ENCODE assay signal across 15 cellular contexts in the genomic region with DNA sequence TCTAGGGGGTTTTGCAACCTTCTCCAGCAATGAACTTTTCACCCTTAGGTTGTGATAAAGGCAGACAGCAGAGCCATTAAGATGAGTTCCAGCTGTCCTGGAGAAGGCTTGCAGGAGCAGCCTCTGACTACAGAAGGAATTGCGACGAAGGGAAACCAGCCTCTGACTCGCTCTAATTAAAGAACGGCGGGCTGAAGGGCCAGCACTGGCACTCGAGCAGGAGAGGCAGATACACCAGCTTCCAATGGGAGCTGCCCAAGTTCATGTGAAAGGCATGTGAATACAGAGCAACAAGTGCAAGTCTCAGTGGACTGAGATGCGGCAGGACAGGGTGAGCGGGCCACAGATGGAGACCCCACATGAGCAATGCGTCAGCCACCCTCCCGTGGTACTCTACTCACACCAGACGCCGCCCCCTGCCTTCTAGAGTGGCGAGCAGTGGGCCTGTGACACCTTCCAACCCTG. TPM values are rescaled to one million over a fixed set of nuclear protein-coding genes. Genes with fewer than 3 reads are reported as not detected.
A peak's percentile ranks its signal among the peaks of the same experiment; 100 is the strongest.
DNase-seq lines count a peak whose midpoint lies in the region; ATAC-seq and TF ChIP-seq lines count a peak whose summit lies in the region.
"Had no signal": no experiment of that assay in that cellular context is flagged by ENCODE, and none has a peak within 500 bp of the region (broad histone marks: within the 10 kb centered on the region; RNA-seq: fewer than 3 reads in every experiment).

No MANE protein-coding gene starts in this region.

- no peaks in the 10 kb centered on the region for H3K4me1 ChIP-seq in CD8-positive, alpha-beta T cell (ENCODE audit: insufficient read depth, low read length)
- H3K4me1 ChIP-seq in gastroesophageal sphincter (peaks cover 0 to 31% (median 0%) of the 10 kb centered on the region in 3 donors), ovary (ENCODE audit: insufficient read depth) (peaks cover 17% of the 10 kb centered on the region)

- peak overlapping the region; percentile 35 for H3K27ac Mint-ChIP-seq in CD8-positive, alpha-beta T cell
- H3K27ac Mint-ChIP-seq in WTC11, result peak overlapping the region; percentile 91
- H3K27ac Mint-ChIP-seq in endothelial cell (ENCODE audit: unreplicated experiment), result no peak overlapping the region

- no peak for TF ChIP-seq EP300 in gastroesophageal sphincter (IDR thresholded peaks at IDR 0.05)
- no peak for TF ChIP-seq EP300 in ovary (IDR thresholded peaks at IDR 0.05)

- no peak overlapping the region for H3K4me3 ChIP-seq in CD8-positive, alpha-beta T cell (ENCODE audit: low read depth, low read length)
- H3K4me3 ChIP-seq in gastroesophageal sphincter, result no peak overlapping the region
- no peak overlapping the region for H3K4me3 ChIP-seq in ovary
- H3K4me3 ChIP-seq: BLaER1 treated with 17β-estradiol and CSF1 and Interleukin-3, amounts not matched to agents 10 nM and 100 nM; lung; pancreas had no signal

- 42 to 48% methylated on average over 3 to 6 of the region's 13 CpGs for WGBS in gastroesophageal sphincter (ENCODE audit: low coverage in 1 of 2), 2 donors
- 18 to 43% (median 23%) methylated on average over 13 of the region's 13 CpGs for WGBS in ovary, 3 donors

- H3K27me3 ChIP-seq in CD8-positive, alpha-beta T cell (ENCODE audit: insufficient read depth, low read length), result no peaks in the 10 kb centered on the region
- H3K27me3 ChIP-seq in gastroesophageal sphincter, result no peaks in the 10 kb centered on the region
- H3K27me3 ChIP-seq in ovary, result no peaks in the 10 kb centered on the region
- H3K27me3 ChIP-seq: BLaER1 treated with 17β-estradiol and CSF1 and Interleukin-3, amounts not matched to agents 10 nM and 100 nM; pancreas had no signal

- peaks cover 81% of the 10 kb centered on the region for H3K36me3 ChIP-seq in CD8-positive, alpha-beta T cell (ENCODE audit: insufficient read depth, low read length)
- peaks cover 0 to 93% of the 10 kb centered on the region in 2 donors for H3K36me3 ChIP-seq in gastroesophageal sphincter
- no peaks in the 10 kb centered on the region for H3K36me3 ChIP-seq in ovary

- no peaks in the 10 kb centered on the region for H3K9me3 ChIP-seq in CD8-positive, alpha-beta T cell (ENCODE audit: low read length)
- no peaks in the 10 kb centered on the region for H3K9me3 ChIP-seq in gastroesophageal sphincter
- no peaks in the 10 kb centered on the region for H3K9me3 ChIP-seq in ovary
- H3K9me3 ChIP-seq: BLaER1 treated with 17β-estradiol and CSF1 and Interleukin-3, amounts not matched to agents 10 nM and 100 nM; pancreas had no signal

- DNase-seq in CD8-positive, alpha-beta T cell, result no peak
- DNase-seq in WTC11 (ENCODE audit: low spot score), result no peak
- peak; percentile 53 to 71 (median 63) for DNase-seq in ovary
- no peak for DNase-seq in SIG-M5 treated with dmso at 0.1 percent for 504 hours (lab: John Stamatoyannopoulos, UW; ENCODE audit: unreplicated experiment)
- DNase-seq in retina, result no peak
- DNase-seq in endothelial cell (ENCODE audit: low spot score), result no peak
- DNase-seq: NCI-H510A, pancreas had no signal

- H3K4me3 Mint-ChIP-seq in CD8-positive, alpha-beta T cell, result no peak overlapping the region
- no peak overlapping the region for H3K4me3 Mint-ChIP-seq in WTC11
- no peak overlapping the region for H3K4me3 Mint-ChIP-seq in endothelial cell (ENCODE audit: unreplicated experiment)
- H3K4me3 Mint-ChIP-seq: activated naive CD8-positive, alpha-beta T cell had no signal

- intact Hi-C loops in CD8-positive, alpha-beta T cell (cut with DNase I, micrococcal nuclease), result loop anchor here in 1 of 2 experiments (10.0 kb wide), 1 partner anchor 181 kb away; no protein-coding TSS in a partner anchor
- intact Hi-C loops in ovary (cut with DNase I), result loop anchor here in 2 of 4 donors (5.0 to 10.0 kb wide), 2 partner anchors 181 to 183 kb away; no protein-coding TSS in a partner anchor

- no peak for TF ChIP-seq CTCF in CD8-positive, alpha-beta T cell (IDR thresholded peaks at IDR 0.05)
- TF ChIP-seq CTCF in WTC11 (IDR thresholded peaks at IDR 0.05) (no peak), gastroesophageal sphincter (IDR thresholded peaks at IDR 0.05) (no peak), ovary (IDR thresholded peaks at IDR 0.05) (no peak), endothelial cell (IDR thresholded peaks at IDR 0.05; ENCODE audit: unreplicated experiment) (no peak)

- CTCF ChIA-PET in CD8-positive, alpha-beta T cell (lab: Charles Lee), result interaction anchor here (2.0 kb wide), 1 partner anchor 17 kb away, joined by 8 read pairs; no protein-coding TSS in a partner anchor
- CTCF ChIA-PET in WTC11 (lab: Charles Lee), result interaction anchor here (0.7 to 1.0 kb wide), 2 partner anchors 16 to 53 kb away, joined by 5 read pairs; a partner anchor contains a TSS

- no peak for ATAC-seq in CD8-positive, alpha-beta T cell
- no peak for ATAC-seq in WTC11
- ATAC-seq in gastroesophageal sphincter, result peak; percentile 47
- ATAC-seq in GM21619 (IDR thresholded peaks at IDR 0.05; ENCODE audit: unreplicated experiment), result no peak
- ATAC-seq: pancreas had no signal

- no peak overlapping the region for H3K27ac ChIP-seq in CD8-positive, alpha-beta T cell (ENCODE audit: low read depth, low read length)
- H3K27ac ChIP-seq in gastroesophageal sphincter (peak overlapping the region in 3 of 4 donors; percentile 38 to 72 (median 64)), ovary (peak overlapping the region in 1 of 2 donors; percentile 71)
- H3K27ac ChIP-seq: BLaER1 treated with 17β-estradiol and CSF1 and Interleukin-3, amounts not matched to agents 10 nM and 100 nM; pancreas had no signal

- no peaks in the 10 kb centered on the region for H3K27me3 Mint-ChIP-seq in CD8-positive, alpha-beta T cell (ENCODE audit: low read depth)
- H3K27me3 Mint-ChIP-seq in WTC11 (ENCODE audit: low read depth) (no peaks in the 10 kb centered on the region), endothelial cell (ENCODE audit: unreplicated experiment) (peaks cover 3% of the 10 kb centered on the region)
- H3K27me3 Mint-ChIP-seq: activated naive CD8-positive, alpha-beta T cell had no signal

- TF ChIP-seq POLR2A in gastroesophageal sphincter (IDR thresholded peaks at IDR 0.05) (no peak), ovary (IDR thresholded peaks at IDR 0.05) (no peak)

- H3K4me1 Mint-ChIP-seq in CD8-positive, alpha-beta T cell (ENCODE audit: low read depth), result peaks cover 13% of the 10 kb centered on the region
- H3K4me1 Mint-ChIP-seq in WTC11, result peaks cover 65% of the 10 kb centered on the region
- peaks cover 6% of the 10 kb centered on the region for H3K4me1 Mint-ChIP-seq in endothelial cell (ENCODE audit: unreplicated experiment)

- POLR2A ChIA-PET in CD8-positive, alpha-beta T cell (lab: Charles Lee), result no interaction called here
- POLR2A ChIA-PET in WTC11 (lab: Charles Lee), result no interaction called here

- no peaks in the 10 kb centered on the region for H3K9me3 Mint-ChIP-seq in CD8-positive, alpha-beta T cell
- no peaks in the 10 kb centered on the region for H3K9me3 Mint-ChIP-seq in WTC11
- no peaks in the 10 kb centered on the region for H3K9me3 Mint-ChIP-seq in endothelial cell (ENCODE audit: unreplicated experiment)

- H3K36me3 Mint-ChIP-seq in CD8-positive, alpha-beta T cell, result peaks cover 92% of the 10 kb centered on the region
- H3K36me3 Mint-ChIP-seq in WTC11 (peaks cover 92% of the 10 kb centered on the region), endothelial cell (ENCODE audit: low read depth, unreplicated experiment) (peaks cover 56% of the 10 kb centered on the region)
- H3K36me3 Mint-ChIP-seq: activated naive CD8-positive, alpha-beta T cell had no signal

TF ChIP-seq in WTC11, 78 proteins besides CTCF, POLR2A, EP300 and RAD21:
- TF ChIP-seq, protein P1, sequence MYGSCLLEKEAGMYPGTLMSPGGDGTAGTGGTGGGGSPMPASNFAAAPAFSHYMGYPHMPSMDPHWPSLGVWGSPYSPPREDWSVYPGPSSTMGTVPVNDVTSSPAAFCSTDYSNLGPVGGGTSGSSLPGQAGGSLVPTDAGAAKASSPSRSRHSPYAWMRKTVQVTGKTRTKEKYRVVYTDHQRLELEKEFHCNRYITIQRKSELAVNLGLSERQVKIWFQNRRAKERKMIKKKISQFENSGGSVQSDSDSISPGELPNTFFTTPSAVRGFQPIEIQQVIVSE (CRISPR knock-in tag; IDR thresholded peaks at IDR 0.05; ENCODE audit: borderline replicate concordance), result no peak
- peak; percentile 90 for TF ChIP-seq ZNF121 (CRISPR knock-in tag; IDR thresholded peaks at IDR 0.05)

RNA-seq across cellular contexts. Expression of a gene that starts 15.7 kb away (rescaled TPM):
- total RNA-seq in CD8-positive, alpha-beta T cell, result 10 to 100 TPM; 25.4 to 28.0 TPM
- total RNA-seq in WTC11 (2021) (377 to 407 TPM (median 395 TPM) in 3 replicates), gastroesophageal sphincter (10 to 100 TPM in 3 of 4 donors, 1 to 10 TPM in 1; 9.5 to 21.3 (median 18.5) TPM), ovary (10 to 100 TPM; 15.3 to 52.2 (median 41.0) TPM), endothelial cell (ENCODE audit: unreplicated experiment) (180 TPM)
- 10 to 100 TPM; 28.1 to 28.3 TPM for polyA plus RNA-seq in ovary

RNA-seq across cellular contexts. Expression of a gene that starts 51.8 kb away (rescaled TPM):
- not detected for total RNA-seq in CD8-positive, alpha-beta T cell
- total RNA-seq in WTC11 (2021) (not detected in 3 replicates), gastroesophageal sphincter (not detected), ovary (under 1 TPM in 1 of 7 donors, not detected in 6; 0.10 TPM), endothelial cell (ENCODE audit: unreplicated experiment) (not detected)
- polyA plus RNA-seq in ovary, result 1 to 10 TPM in 1 of 2 donors, under 1 TPM in 1; 0.18 to 4.3 TPM
- total RNA-seq: activated CD8-positive, alpha-beta memory T cell treated with anti-CD3 and anti-CD28 coated beads for 36 hours; Daoy; lung; pancreas had no signal
- polyA plus RNA-seq: lung, pancreas had no signal

Comparison
In these comparisons a context has a peak if more than half of its experiments do, and no peak if none do; other contexts are left out.
1. DNase-seq: peak in ovary (5 of 5); none in CD8-positive, alpha-beta T cell (0 of 7), WTC11 (single experiment), SIG-M5 treated with dmso at 0.1 percent for 504 hours (single experiment), retina (single experiment) and endothelial cell (single experiment).